10 cellular contexts compared by ENCODE assay signal in genomic region chr11:82689347-82689746, GRCh38. TPM values are rescaled to one million over a fixed set of nuclear protein-coding genes. Genes with fewer than 3 reads are reported as not detected.
DNase-seq lines count a peak whose midpoint lies in the region; FAIRE-seq and TF ChIP-seq lines count a peak whose summit lies in the region.
"Not testable (repeated sequence)": the region's sequence is repeated elsewhere in the genome, so short reads cannot be mapped to it uniquely, and the experiment has no call there.
"Had no signal": no experiment of that assay in that cellular context is flagged by ENCODE, and none has a peak within 500 bp of the region (broad histone marks: within the 10 kb centered on the region; RNA-seq: fewer than 3 reads in every experiment).

No MANE protein-coding gene starts in this region.

- H3K4me2 ChIP-seq in BLaER1 treated with 17β-estradiol and CSF1 and Interleukin-3, amounts not matched to agents 10 nM and 100 nM; neural progenitor cell: not testable (repeated sequence)

- not testable (repeated sequence) for H3K9me3 Mint-ChIP-seq in neural progenitor cell

- H3K4me1 Mint-ChIP-seq in neural progenitor cell: not testable (repeated sequence)

- DNase-seq in HFF-Myc (ENCODE audit: extremely low read depth, low read depth); bronchial epithelial cell (ENCODE audit: low read depth); fibroblast of pulmonary artery (ENCODE audit: low read depth); neural progenitor cell (ENCODE audit: low spot score); suprapubic skin (ENCODE audit: low spot score in 2 of 2): not testable (repeated sequence)

- not testable (repeated sequence) for H3K27me3 Mint-ChIP-seq in neural progenitor cell (ENCODE audit: insufficient read depth, low read depth)

- H3K27ac ChIP-seq in BLaER1 treated with 17β-estradiol and CSF1 and Interleukin-3, amounts not matched to agents 10 nM and 100 nM; neural progenitor cell; suprapubic skin: not testable (repeated sequence)

- H3K4me1 ChIP-seq in BLaER1 treated with 17β-estradiol and CSF1 and Interleukin-3, amounts not matched to agents 10 nM and 100 nM; suprapubic skin: not testable (repeated sequence)
- peaks cover 11% of the 10 kb centered on the region for H3K4me1 ChIP-seq in neural progenitor cell

- H3F3A ChIP-seq in neural progenitor cell (ENCODE audit: low read depth): not testable (repeated sequence)

- not testable (repeated sequence) for FAIRE-seq in bronchial epithelial cell (lab: Jason Lieb, UNC)

- not testable (repeated sequence) for TF ChIP-seq EP300 in suprapubic skin (IDR thresholded peaks at IDR 0.05)

- not testable (repeated sequence) for TF ChIP-seq CTCF in HFF-Myc (IDR thresholded peaks at IDR 0.05; ENCODE audit: low read depth, low read length, missing control alignments); WI38 (IDR thresholded peaks at IDR 0.05; ENCODE audit: low read depth, low read length); bronchial epithelial cell (IDR thresholded peaks at IDR 0.05; ENCODE audit: insufficient read depth, low read length, severe bottlenecking); fibroblast of pulmonary artery (IDR thresholded peaks at IDR 0.05; ENCODE audit: low read length, missing control alignments); neural progenitor cell (IDR thresholded peaks at IDR 0.05); suprapubic skin (IDR thresholded peaks at IDR 0.05)

- not testable (repeated sequence) for H4K20me1 ChIP-seq in BLaER1 treated with 17β-estradiol and CSF1 and Interleukin-3, amounts not matched to agents 10 nM and 100 nM; neural progenitor cell (ENCODE audit: low read depth)

- TF ChIP-seq POLR2A in suprapubic skin (IDR thresholded peaks at IDR 0.05): not testable (repeated sequence)

- not testable (repeated sequence) for H2AFZ ChIP-seq in neural progenitor cell (replicated peaks)

- H3K4me3 Mint-ChIP-seq in neural progenitor cell: not testable (repeated sequence)

- H3K27me3 ChIP-seq in BLaER1 treated with 17β-estradiol and CSF1 and Interleukin-3, amounts not matched to agents 10 nM and 100 nM; bronchial epithelial cell (ENCODE audit: control insufficient read depth, insufficient read depth, low read length); neural progenitor cell; suprapubic skin: not testable (repeated sequence)

- H3K79me2 ChIP-seq in neural progenitor cell (ENCODE audit: low read depth): not testable (repeated sequence)

- H3K36me3 Mint-ChIP-seq in neural progenitor cell: not testable (repeated sequence)

- H3K9me3 ChIP-seq in BLaER1 treated with 17β-estradiol and CSF1 and Interleukin-3, amounts not matched to agents 10 nM and 100 nM (replicated peaks in 1 of 11); neural progenitor cell (ENCODE audit: low read depth); suprapubic skin: not testable (repeated sequence)

- 91% methylated on average over 20 of the region's 23 CpGs for WGBS in suprapubic skin

- H3K9ac ChIP-seq in BLaER1 treated with 17β-estradiol and CSF1 and Interleukin-3, amounts not matched to agents 10 nM and 100 nM: peak overlapping the region in 4 of 11 experiments; percentile 35 to 60 (median 53); a peak in 6 of 22 replicates
- H3K9ac ChIP-seq in neural progenitor cell: not testable (repeated sequence)

- peak overlapping the region in 6 of 10 experiments; percentile 49 to 58 (median 50); a peak in 8 of 20 replicates for H3K4me3 ChIP-seq in BLaER1 treated with 17β-estradiol and CSF1 and Interleukin-3, amounts not matched to agents 10 nM and 100 nM
- peak overlapping the region; percentile 32 for H3K4me3 ChIP-seq in HFF-Myc (replicated peaks; ENCODE audit: low read depth, low read length)
- peak overlapping the region; percentile 35; the same call in 1 of the 2 replicates for H3K4me3 ChIP-seq in WI38 (ENCODE audit: low read depth, low read length)
- H3K4me3 ChIP-seq in bronchial epithelial cell (ENCODE audit: low read depth, low read length): peak overlapping the region; percentile 24
- peak overlapping the region; percentile 45 for H3K4me3 ChIP-seq in fibroblast of pulmonary artery (replicated peaks; ENCODE audit: low read depth, low read length)
- H3K4me3 ChIP-seq in neural progenitor cell: peak overlapping the region; percentile 28
- H3K4me3 ChIP-seq in suprapubic skin: peak overlapping the region; percentile 21

- H3K27ac Mint-ChIP-seq in neural progenitor cell: not testable (repeated sequence)

- not testable (repeated sequence) for H3K36me3 ChIP-seq in BLaER1 treated with 17β-estradiol and CSF1 and Interleukin-3, amounts not matched to agents 10 nM and 100 nM; bronchial epithelial cell (ENCODE audit: control insufficient read depth, insufficient read depth, low read length); neural progenitor cell; suprapubic skin

RNA-seq across cellular contexts. Expression of gene FAM181B, which starts 44.3 kb away (rescaled TPM):
- total RNA-seq in bronchial epithelial cell: 1.0 and 1.8 TPM in 2 replicates
- total RNA-seq in neural progenitor cell (ENCODE audit: low replicate concordance): 0.09 TPM in 1 of 2 replicates, not detected in the other
- under 1 TPM; 0.18 to 0.42 (median 0.31) TPM for total RNA-seq in suprapubic skin
- total RNA-seq: A673, G401, NCI-H460 had no signal
